In the genomic region with DNA sequence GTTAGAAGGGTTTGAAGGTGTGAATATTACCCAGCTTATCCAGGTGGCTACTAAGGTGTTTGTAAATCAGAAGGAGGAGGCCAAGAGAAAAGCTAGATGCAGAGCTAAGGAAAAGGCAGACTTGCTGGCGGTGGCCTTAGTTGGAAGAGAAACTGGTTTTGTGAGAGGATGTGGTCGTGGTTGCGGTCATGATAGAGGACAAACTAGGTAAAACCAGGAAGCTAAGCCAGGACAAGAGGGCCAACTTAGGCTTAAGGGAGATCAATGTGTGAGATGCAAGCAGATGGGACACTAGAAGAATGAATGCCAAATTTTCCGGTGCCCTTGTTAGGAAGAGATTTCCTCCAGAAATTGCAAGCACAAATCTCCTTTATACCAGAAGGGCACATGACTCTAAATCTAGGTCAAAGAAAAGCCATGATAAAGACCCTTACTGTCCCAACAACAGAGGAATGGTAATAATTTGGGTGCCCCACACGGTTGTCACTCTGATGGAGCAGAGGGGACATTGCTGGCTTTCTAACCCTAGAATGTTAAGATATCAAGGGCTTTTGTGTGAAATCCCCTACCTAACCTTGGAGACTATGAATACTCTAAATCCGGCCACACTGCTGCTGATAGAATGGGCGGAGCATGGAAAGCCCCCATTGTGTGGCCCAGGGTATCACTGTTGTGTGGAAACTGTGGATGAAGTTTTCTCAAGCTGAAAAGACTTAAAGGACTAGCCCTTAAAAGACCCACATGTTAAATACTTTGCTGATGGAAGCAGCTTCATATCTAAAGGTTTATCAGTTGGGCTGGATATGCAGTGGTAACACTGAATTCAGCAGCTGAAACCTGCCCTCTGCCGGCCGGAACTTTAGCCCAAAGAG, we compare ENCODE assay signal across 8 cellular contexts. TPM values are rescaled to one million over a fixed set of nuclear protein-coding genes. Genes with fewer than 3 reads are reported as not detected.
DNase-seq lines count a peak whose midpoint lies in the region; ATAC-seq, FAIRE-seq and TF ChIP-seq lines count a peak whose summit lies in the region.

No MANE protein-coding gene starts in this region.

- TF ChIP-seq EP300 in ovary (IDR thresholded peaks at IDR 0.05), result no peak

- POLR2A ChIA-PET in OCI-LY7 (lab: Charles Lee), result interaction anchor here (0.6 to 2.1 kb wide), 8 partner anchors 16 to 643 kb away, joined by 3 to 8 read pairs (median 3); no protein-coding TSS in a partner anchor

- H3K4me1 ChIP-seq in BE2C (no peaks in the 10 kb centered on the region), OCI-LY7 (ENCODE audit: insufficient read depth, low read length, poor library complexity, severe bottlenecking) (peaks cover 15% of the 10 kb centered on the region), ovary (ENCODE audit: insufficient read depth) (no peaks in the 10 kb centered on the region)

- H3K79me2 ChIP-seq in OCI-LY7 (ENCODE audit: insufficient read depth, low read depth, low read length), result no peaks in the 10 kb centered on the region

- peak; percentile 67 for DNase-seq in BE2C
- peak; percentile 79 for DNase-seq in OCI-LY7 (ENCODE audit: low spot score)
- peak in 1 of 2 donors; percentile 34 for DNase-seq in cardiac fibroblast (ENCODE audit: low read depth in 2 of 2)
- peak; percentile 20 for DNase-seq in urothelium cell line (ENCODE audit: low spot score)
- no peak for DNase-seq in hippocampal formation (lab: John Stamatoyannopoulos, UW)
- DNase-seq in ovary, result no peak

- H3K27me3 ChIP-seq in BE2C (no peaks in the 10 kb centered on the region), ovary (no peaks in the 10 kb centered on the region)

- FAIRE-seq in urothelium cell line (lab: Jason Lieb, UNC), result no peak

- H3K27ac ChIP-seq in OCI-LY7 (ENCODE audit: low read depth, low read length, poor library complexity, severe bottlenecking), result no peak overlapping the region
- H3K27ac ChIP-seq in ovary, result no peak overlapping the region

- no TSS peak for BruUV-seq in OCI-LY7 (replicated peaks; lab: Mats Ljungman, UMichigan)

- no peaks in the 10 kb centered on the region; the same call in 1 of the 2 replicates for H3K9me3 ChIP-seq in BE2C
- peaks cover 29% of the 10 kb centered on the region for H3K9me3 ChIP-seq in OCI-LY7 (ENCODE audit: low read length)
- H3K9me3 ChIP-seq in ovary, result no peaks in the 10 kb centered on the region

- TF ChIP-seq POLR2A in ovary (IDR thresholded peaks at IDR 0.05), result no peak

- no peaks in the 10 kb centered on the region for H3K9me2 ChIP-seq in OCI-LY7 (ENCODE audit: insufficient read depth, low read length)

- H3K4me3 ChIP-seq in BE2C (ENCODE audit: low read depth, low read length), result no peak overlapping the region
- no peak overlapping the region for H3K4me3 ChIP-seq in OCI-LY7 (ENCODE audit: low read depth, low read length, poor library complexity, severe bottlenecking)
- H3K4me3 ChIP-seq in cardiac fibroblast (replicated peaks in 1 of 2; ENCODE audit: low read depth in 2 of 2, low read length in 2 of 2), result no peak overlapping the region
- H3K4me3 ChIP-seq in ovary, result no peak overlapping the region

- H3K36me3 ChIP-seq in BE2C, result no peaks in the 10 kb centered on the region
- no peaks in the 10 kb centered on the region; the same call in 1 of the 2 replicates for H3K36me3 ChIP-seq in OCI-LY7 (ENCODE audit: insufficient read depth, low read length)
- no peaks in the 10 kb centered on the region for H3K36me3 ChIP-seq in ovary

- 85 to 93% (median 89%) methylated on average over 9 of the region's 9 CpGs for WGBS in ovary, 3 donors

- H2AFZ ChIP-seq in OCI-LY7 (ENCODE audit: low read length), result peak overlapping the region; percentile 52; the same call in 1 of the 2 replicates

- H4K20me1 ChIP-seq in OCI-LY7 (ENCODE audit: insufficient read depth, low read length), result no peaks in the 10 kb centered on the region

- peak overlapping the region; percentile 1; the same call in 1 of the 2 replicates for H3K4me2 ChIP-seq in OCI-LY7 (ENCODE audit: low read length)

- ATAC-seq in GM18499 (IDR thresholded peaks at IDR 0.05; ENCODE audit: insufficient read depth, unreplicated experiment) (peak; percentile 39), HG02973 (IDR thresholded peaks at IDR 0.05; ENCODE audit: unreplicated experiment) (peak; percentile 45)

- CTCF ChIA-PET in OCI-LY7 (lab: Charles Lee; ENCODE audit: unreplicated experiment), result interaction anchor here (0.9 to 2.9 kb wide), 2 partner anchors 72 to 82 kb away, joined by 3 to 34 read pairs; no protein-coding TSS in a partner anchor

- intact Hi-C loops in OCI-LY7 (cut with micrococcal nuclease; ENCODE audit: unreplicated experiment), result loop anchor here (1.0 to 5.0 kb wide), 3 partner anchors 71 to 147 kb away; no protein-coding TSS in a partner anchor
- intact Hi-C loops in ovary (cut with DNase I), result no loop called here

- peak; percentile 81 for TF ChIP-seq CTCF in BE2C (IDR thresholded peaks at IDR 0.05; ENCODE audit: low read depth, low read length)
- TF ChIP-seq CTCF in OCI-LY7 (conservative IDR thresholded peaks at IDR 0.05; ENCODE audit: low read length), result peak; percentile 87
- TF ChIP-seq CTCF in cardiac fibroblast (IDR thresholded peaks at IDR 0.05; ENCODE audit: low read depth, low read length), result peak; percentile 46
- TF ChIP-seq CTCF in ovary (IDR thresholded peaks at IDR 0.05), result no peak

RNA-seq across cellular contexts. Expression of a gene that starts 7.8 kb away (rescaled TPM):
- polyA plus RNA-seq in BE2C (2012; ENCODE audit: insufficient read depth, insufficient read length, low read depth), result not detected
- total RNA-seq in OCI-LY7 (2014; rRNA removed; shearing (Covaris generic)), result not detected in 2 replicates
- total RNA-seq in OCI-LY7 (2022) (not detected in 2 replicates), ovary (not detected)
- not detected for polyA plus RNA-seq in ovary

RNA-seq across cellular contexts. Expression of a gene that starts 53.6 kb away (rescaled TPM):
- polyA plus RNA-seq in BE2C (2012; ENCODE audit: insufficient read depth, insufficient read length, low read depth), result 50.2 TPM
- total RNA-seq in OCI-LY7 (2014; rRNA removed; shearing (Covaris generic)), result 23.2 and 25.6 TPM in 2 replicates
- total RNA-seq in OCI-LY7 (2022) (22.8 and 23.6 TPM in 2 replicates), ovary (10 to 100 TPM; 37.1 to 95.2 (median 52.5) TPM)
- 10 to 100 TPM; 55.5 to 62.9 TPM for polyA plus RNA-seq in ovary

Comparison
In these comparisons a context has a peak if more than half of its experiments do, and no peak if none do; other contexts are left out.
1. DNase-seq: peak in BE2C (single experiment), OCI-LY7 (single experiment) and urothelium cell line (single experiment); none in hippocampal formation (0 of 2) and ovary (0 of 5).
2. CTCF ChIP-seq: peak in BE2C (single experiment), OCI-LY7 (single experiment) and cardiac fibroblast (single experiment); none in ovary (0 of 3).